ENCODE assay signal across 8 cellular contexts in genomic region chr1:23959461-23960290, GRCh38. TPM values are rescaled to one million over a fixed set of nuclear protein-coding genes. Genes with fewer than 3 reads are reported as not detected.
DNase-seq lines count a peak whose midpoint lies in the region; ATAC-seq and TF ChIP-seq lines count a peak whose summit lies in the region.

Gene PNRC2 (plus strand): TSS chr1:23959828. CDS start chr1:23961458, 1,630 bp downstream.

- H3K79me2 ChIP-seq in SK-N-SH (ENCODE audit: insufficient read depth): peaks cover 46% of the 10 kb centered on the region

- peak; percentile 97 for ATAC-seq in gastroesophageal sphincter

- 0% methylated on average over 41 of the region's 84 CpGs for WGBS in SK-N-SH (ENCODE audit: low lambda C conversion rate)
- 0% methylated on average over 2 of the region's 84 CpGs; no CpG with 5 or more reads in 1 of the 2 donors for WGBS in gastroesophageal sphincter (ENCODE audit: low coverage in 1 of 2), 2 donors
- under 1% methylated on average over 55 of the region's 84 CpGs for WGBS in suprapubic skin

- no peaks in the 10 kb centered on the region for H3K9me3 Mint-ChIP-seq in HFFc6

- H3K4me3 Mint-ChIP-seq in HFFc6: peak within 1 kb of the TSS; percentile 99

- DNase-seq in GF-D8 (lab: John Stamatoyannopoulos, UW) (peak; percentile 91), HFFc6 (peak; percentile 95), NB4 (ENCODE audit: low read depth) (peak; percentile 97), SK-N-SH (peak; percentile 98), nucleus accumbens (lab: John Stamatoyannopoulos, UW) (peak; percentile 54 to 98 (median 95)), suprapubic skin (ENCODE audit: low spot score in 2 of 2) (peak; percentile 98 to 99)
- peak; percentile 97 for DNase-seq in activated naive CD4-positive, alpha-beta T cell treated with anti-CD3 and anti-CD28 coated beads, Interleukin-2, amount 50 U/mL, for 16 hours

- no peaks in the 10 kb centered on the region for H3K27me3 ChIP-seq in SK-N-SH (ENCODE audit: insufficient read depth)
- H3K27me3 ChIP-seq in gastroesophageal sphincter: no peaks in the 10 kb centered on the region
- no peaks in the 10 kb centered on the region for H3K27me3 ChIP-seq in suprapubic skin

- no peak for TF ChIP-seq RAD21 in SK-N-SH (IDR thresholded peaks at IDR 0.05; ENCODE audit: low read length)

- no peak for TF ChIP-seq CTCF in HFFc6 (IDR thresholded peaks at IDR 0.05)
- TF ChIP-seq CTCF in NB4 (IDR thresholded peaks at IDR 0.05; ENCODE audit: low read depth, low read length): no peak
- no peak for TF ChIP-seq CTCF in SK-N-SH (IDR thresholded peaks at IDR 0.05)
- TF ChIP-seq CTCF in gastroesophageal sphincter (IDR thresholded peaks at IDR 0.05): peak in 1 of 4 experiments; percentile 25
- TF ChIP-seq CTCF in suprapubic skin (IDR thresholded peaks at IDR 0.05): no peak

- peak within 1 kb of the TSS; percentile 98 to 99 for H3K27ac ChIP-seq in SK-N-SH (ENCODE audit: low read depth in 2 of 2, low read length in 1 of 2)
- peak within 1 kb of the TSS; percentile 86 to 100 (median 98) for H3K27ac ChIP-seq in gastroesophageal sphincter
- H3K27ac ChIP-seq in suprapubic skin: peak within 1 kb of the TSS; percentile 100

- H3K4me3 ChIP-seq in NB4 (ENCODE audit: low read depth, low read length) (peak within 1 kb of the TSS; percentile 98), SK-N-SH (ENCODE audit: low read depth in 2 of 2, low read length in 1 of 2) (peak within 1 kb of the TSS; percentile 84 to 90), gastroesophageal sphincter (peak within 1 kb of the TSS; percentile 70 to 85), suprapubic skin (peak within 1 kb of the TSS; percentile 74)

- H3K4me1 ChIP-seq in SK-N-SH (ENCODE audit: control insufficient read depth in 1 of 2, insufficient read depth in 2 of 2, low read depth in 1 of 2, low read length in 1 of 2): peaks cover 9 to 15% of the 10 kb centered on the region in 2 experiments; a peak in 3 of 4 replicates
- peaks cover 5 to 65% (median 7%) of the 10 kb centered on the region in 3 donors for H3K4me1 ChIP-seq in gastroesophageal sphincter
- H3K4me1 ChIP-seq in suprapubic skin: peaks cover 55% of the 10 kb centered on the region

- H3K4me2 ChIP-seq in SK-N-SH: peak within 1 kb of the TSS; percentile 87

- H3K4me1 Mint-ChIP-seq in HFFc6 (ENCODE audit: low read depth): peaks cover 66% of the 10 kb centered on the region

- peak within 1 kb of the TSS; percentile 95 for H3K9ac ChIP-seq in SK-N-SH

- peak within 1 kb of the TSS; percentile 100 for H3K27ac Mint-ChIP-seq in HFFc6

- TF ChIP-seq EP300 in SK-N-SH (IDR thresholded peaks at IDR 0.05; ENCODE audit: borderline replicate concordance in 1 of 2, low read depth in 1 of 2, low read length in 1 of 2) (peak; percentile 61 to 82; a peak in 3 of 4 replicates), gastroesophageal sphincter (IDR thresholded peaks at IDR 0.05) (no peak), suprapubic skin (IDR thresholded peaks at IDR 0.05) (no peak)

- H3K9me3 ChIP-seq in SK-N-SH: no peaks in the 10 kb centered on the region
- H3K9me3 ChIP-seq in gastroesophageal sphincter: no peaks in the 10 kb centered on the region
- no peaks in the 10 kb centered on the region for H3K9me3 ChIP-seq in suprapubic skin

- H3F3A ChIP-seq in SK-N-SH (replicated peaks; ENCODE audit: insufficient read depth): peaks cover 44% of the 10 kb centered on the region

- H3K36me3 ChIP-seq in SK-N-SH (replicated peaks in 1 of 2; ENCODE audit: control insufficient read depth in 1 of 2, insufficient read depth in 2 of 2, low read length in 1 of 2) (peaks cover 30 to 35% of the 10 kb centered on the region in 2 experiments), gastroesophageal sphincter (peaks cover 0 to 26% of the 10 kb centered on the region in 2 donors), suprapubic skin (peaks cover 15% of the 10 kb centered on the region)

- peak within 1 kb of the TSS; percentile 78 for H2AFZ ChIP-seq in SK-N-SH (ENCODE audit: low read depth)

- H4K20me1 ChIP-seq in SK-N-SH (ENCODE audit: insufficient read depth): peaks cover 19% of the 10 kb centered on the region

- H3K36me3 Mint-ChIP-seq in HFFc6 (ENCODE audit: low read depth): peaks cover 34% of the 10 kb centered on the region

- TF ChIP-seq POLR2A in NB4 (IDR thresholded peaks at IDR 0.05; ENCODE audit: extremely low read depth, insufficient read length) (peak; percentile 85), gastroesophageal sphincter (IDR thresholded peaks at IDR 0.05) (peak; percentile 84 to 92), suprapubic skin (IDR thresholded peaks at IDR 0.05) (peak; percentile 73 to 94)

- CTCF ChIA-PET in SK-N-SH (lab: Yijun Ruan, JAX): interaction anchor here (0.7 to 1.4 kb wide), 4 partner anchors 10 to 150 kb away, joined by 3 to 5 read pairs (median 4); no protein-coding TSS in a partner anchor

- no peaks in the 10 kb centered on the region for H3K9me2 ChIP-seq in SK-N-SH

- H3K27me3 Mint-ChIP-seq in HFFc6 (ENCODE audit: insufficient read depth): peaks cover 4% of the 10 kb centered on the region; the same call in 1 of the 2 replicates

- POLR2A ChIA-PET in SK-N-SH (lab: Yijun Ruan, JAX): interaction anchor here (0.9 to 1.6 kb wide), 5 partner anchors 14 to 158 kb away, joined by 3 to 7 read pairs (median 4); partner anchors contain the start of gene SRSF10

TF ChIP-seq in SK-N-SH, 30 proteins besides CTCF, POLR2A, EP300 and RAD21 (continues in another document):
- TF ChIP-seq EZH2phosphoT487 (IDR thresholded peaks at IDR 0.05; ENCODE audit: borderline replicate concordance, low read depth) (no peak), TEAD4 (IDR thresholded peaks at IDR 0.05; ENCODE audit: borderline replicate concordance, insufficient read depth) (0 out of 2 replicates have a peak, but pooled peaks have one; percentile 34), MXI1 (IDR thresholded peaks at IDR 0.05; ENCODE audit: low read depth, low read length) (peak; percentile 89), RXRA (IDR thresholded peaks at IDR 0.05; ENCODE audit: borderline replicate concordance, low read depth) (no peak), FOSL2 (IDR thresholded peaks at IDR 0.05; ENCODE audit: borderline replicate concordance, low read depth) (no peak), RFX5 (IDR thresholded peaks at IDR 0.05; ENCODE audit: low read length) (peak; percentile 98), POLR2AphosphoS5 (IDR thresholded peaks at IDR 0.05; ENCODE audit: low read depth, low read length) (peak; percentile 97), NFIC (IDR thresholded peaks at IDR 0.05; ENCODE audit: borderline replicate concordance) (0 out of 2 replicates have a peak, but pooled peaks have one; percentile 22), USF1 (IDR thresholded peaks at IDR 0.05; ENCODE audit: borderline replicate concordance, low read depth) (no peak; the same call in 1 of the 2 replicates), GATA2 (CRISPR knock-in tag; IDR thresholded peaks at IDR 0.05) (no peak), REST (IDR thresholded peaks at IDR 0.05; ENCODE audit: low read depth, low read length) (no peak), JUND (IDR thresholded peaks at IDR 0.05) (no peak), MEF2A (IDR thresholded peaks at IDR 0.05; ENCODE audit: borderline replicate concordance, low read depth) (no peak), NRF1 (IDR thresholded peaks at IDR 0.05; ENCODE audit: low read depth, low read length) (no peak)
- TF ChIP-seq, protein P1, sequence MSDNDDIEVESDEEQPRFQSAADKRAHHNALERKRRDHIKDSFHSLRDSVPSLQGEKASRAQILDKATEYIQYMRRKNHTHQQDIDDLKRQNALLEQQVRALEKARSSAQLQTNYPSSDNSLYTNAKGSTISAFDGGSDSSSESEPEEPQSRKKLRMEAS (IDR thresholded peaks at IDR 0.05; ENCODE audit: low read depth): peak; percentile 76

RNA-seq across cellular contexts. Expression of gene PNRC2, which starts in this region (rescaled TPM):
- 10 to 100 TPM; 59.5 to 76.4 (median 64.0) TPM for total RNA-seq in HFFc6 (2021; fragmentation: NEBNext Ultra II Directional; extraction: Animal tissue kit (Norgen Biotek cat#: 25700))
- polyA plus RNA-seq in SK-N-SH (2012; rRNA removed): 43.8 and 55.2 TPM in 2 replicates
- polyA plus RNA-seq in SK-N-SH (2012; cell fraction: cytosol; rRNA removed): 54.6 and 58.1 TPM in 2 replicates
- polyA plus RNA-seq in SK-N-SH (2012; cell fraction: nucleus; rRNA removed): 46.8 and 46.9 TPM in 2 replicates
- total RNA-seq in gastroesophageal sphincter (100 to 1,000 TPM; 136 to 246 (median 207) TPM), suprapubic skin (100 to 1,000 TPM in 1 of 4 donors, 10 to 100 TPM in 3; 80.4 to 101 (median 87.9) TPM)

Comparison
In these comparisons a context has a peak if more than half of its experiments do, and no peak if none do; other contexts are left out.
1. Peak in every context shown above with its lines: DNase-seq, ATAC-seq, H3K4me3 ChIP-seq and H3K27ac ChIP-seq.